22 cellular contexts compared by ENCODE assay signal in genomic region chr17:69588739-69589334, GRCh38.
DNase-seq lines count a peak whose midpoint lies in the region; ATAC-seq, FAIRE-seq and TF ChIP-seq lines count a peak whose summit lies in the region.
"Had no signal": no experiment of that assay in that cellular context is flagged by ENCODE, and none has a peak within 500 bp of the region (broad histone marks: within the 10 kb centered on the region; RNA-seq: fewer than 3 reads in every experiment).

No MANE protein-coding gene starts in this region.

- H3K79me2 ChIP-seq in OCI-LY1 (ENCODE audit: insufficient read depth, low read length) = peaks cover 3% of the 10 kb centered on the region; the same call in 1 of the 2 replicates

- H3K9me3 ChIP-seq in A549 = no peaks in the 10 kb centered on the region
- H3K9me3 ChIP-seq in OCI-LY1 (ENCODE audit: low read length) = no peaks in the 10 kb centered on the region
- H3K9me3 ChIP-seq: MG63, SK-N-SH had no signal

- peak overlapping the region; percentile 36 for H3K9ac ChIP-seq in OCI-LY1 (ENCODE audit: low read length)
- H3K9ac ChIP-seq: SK-N-SH had no signal

- peak in 1 of 2 experiments; percentile 54; a peak in 3 of 6 replicates for ATAC-seq in A549
- no peak for ATAC-seq in HG03045 (IDR thresholded peaks at IDR 0.05; ENCODE audit: unreplicated experiment)
- ATAC-seq in GM18511 (IDR thresholded peaks at IDR 0.05; ENCODE audit: unreplicated experiment) = no peak
- ATAC-seq: HCT116 had no signal

- TF ChIP-seq POLR2A in A549 (IDR thresholded peaks at IDR 0.05; ENCODE audit: low read length) = no peak

- H3K27me3 ChIP-seq in OCI-LY1 (ENCODE audit: insufficient read depth, low read length) = no peaks in the 10 kb centered on the region
- H3K27me3 ChIP-seq: MG63 had no signal

- in situ Hi-C loops in GM13977 (cut with MboI; ENCODE audit: low pct_unique_long_range_greater_than_20kb, low sequenced_read_pairs, unreplicated experiment) = loop anchor here (10.0 kb wide), 1 partner anchor 556 kb away; no protein-coding TSS in a partner anchor

- H2AFZ ChIP-seq in OCI-LY1 (ENCODE audit: low read length) = no peak overlapping the region

- TF ChIP-seq EP300 in A549 (IDR thresholded peaks at IDR 0.05) = 0 out of 5 replicates have a peak, but pooled peaks of 1 of the 2 experiments have one; percentile 29

- FAIRE-seq in A549 (lab: Jason Lieb, UNC) = peak; percentile 61
- FAIRE-seq: GM18507 had no signal

- H3K4me1 ChIP-seq in A549 (peaks cover 8% of the 10 kb centered on the region; the same call in 1 of the 3 replicates), OCI-LY1 (ENCODE audit: insufficient read depth, low read length, severe bottlenecking) (peaks cover 66% of the 10 kb centered on the region)

- H3K4me2 ChIP-seq in A549 (peak overlapping the region; percentile 15; the same call in 2 of the 3 replicates), OCI-LY1 (ENCODE audit: low read length) (0 out of 2 replicates have a peak overlapping the region, but pooled peaks have one; percentile 13)
- H3K4me2 ChIP-seq: SK-N-SH had no signal

- H4K20me1 ChIP-seq in OCI-LY1 (ENCODE audit: insufficient read depth, low read length) = no peaks in the 10 kb centered on the region

- CTCF ChIA-PET in A549 (lab: Yijun Ruan, JAX) = interaction anchor here (0.8 kb wide), 1 partner anchor 41 kb away, joined by 3 read pairs; no protein-coding TSS in a partner anchor

- no peak for TF ChIP-seq RAD21 in A549 (conservative IDR thresholded peaks at IDR 0.05 in 1 of 2, IDR thresholded peaks at IDR 0.05 in 1 of 2)

- TF ChIP-seq CTCF in A549 (IDR thresholded peaks at IDR 0.05) (no peak), OCI-LY1 (IDR thresholded peaks at IDR 0.05; ENCODE audit: low read length) (no peak), GM13977 (IDR thresholded peaks at IDR 0.05; ENCODE audit: extremely low read depth, insufficient read depth, missing control alignments) (no peak)

- POLR2A ChIA-PET in A549 (lab: Yijun Ruan, JAX) = no interaction called here

- H3K9me2 ChIP-seq in OCI-LY1 (ENCODE audit: low read depth, low read length) = no peaks in the 10 kb centered on the region
- H3K9me2 ChIP-seq: SK-N-SH had no signal

- no peaks in the 10 kb centered on the region for H3F3A ChIP-seq in OCI-LY1 (ENCODE audit: insufficient read depth, low read length)

- H3K27ac ChIP-seq in A549 (peak overlapping the region in 1 of 2 experiments; percentile 6; a peak in 1 of 6 replicates), OCI-LY1 (ENCODE audit: low read depth, low read length, poor library complexity, severe bottlenecking) (peak overlapping the region; percentile 44)
- H3K27ac ChIP-seq: 22Rv1 had no signal

- peak in 1 of 2 experiments; percentile 39 for DNase-seq in A549 (ENCODE audit: low read depth in 1 of 2, low spot score in 1 of 2)
- DNase-seq in cerebellar cortex (ENCODE audit: low spot score) = peak; percentile 96
- peak; percentile 75 for DNase-seq in glomerular endothelial cell (ENCODE audit: extremely low read depth, low read depth, low spot score)
- DNase-seq in EL = no peak
- no peak for DNase-seq in GM13977 (ENCODE audit: low spot score)
- DNase-seq: Calu3; CD4-positive, alpha-beta memory T cell; DMS53; Karpas-422; MG63; NCI-H1092; NCI-H146; NCI-H2081; NCI-H510A treated with DMSO at 0.1 percent for 48 hours; SHP77; SK-N-SH had no signal

- 15% methylated on average over 5 of the region's 5 CpGs for WGBS in A549 (ENCODE audit: missing lambda C conversion rate)

- H3K4me3 ChIP-seq in A549 = no peak overlapping the region
- no peak overlapping the region for H3K4me3 ChIP-seq in OCI-LY1 (ENCODE audit: low read depth, low read length, poor library complexity, severe bottlenecking)
- H3K4me3 ChIP-seq: MG63 had no signal

- H3K36me3 ChIP-seq in OCI-LY1 (ENCODE audit: insufficient read depth, low read length) = no peaks in the 10 kb centered on the region
- H3K36me3 ChIP-seq: MG63 had no signal

TF ChIP-seq in A549, 52 proteins besides CTCF, POLR2A, EP300 and RAD21:
- TF ChIP-seq RCOR1 (IDR thresholded peaks at IDR 0.05; ENCODE audit: low read depth, low read length) (no peak), HES2 (IDR thresholded peaks at IDR 0.05) (0 out of 2 replicates have a peak, but pooled peaks have one; percentile 10), FOSL2 (IDR thresholded peaks at IDR 0.05) (no peak), FOSL2 (CRISPR knock-in tag; IDR thresholded peaks at IDR 0.05) (peak; percentile 31; the same call in 1 of the 2 replicates)

Comparison
In these comparisons a context has a peak if more than half of its experiments do, and no peak if none do; other contexts are left out.
1. DNase-seq: peak in cerebellar cortex (single experiment) and glomerular endothelial cell (single experiment); none in EL (single experiment) and GM13977 (single experiment).